1 cellular context compared by ENCODE assay signal in genomic region chr19:43524922-43525835, GRCh38.
TF ChIP-seq lines count a peak whose summit lies in the region.

No MANE protein-coding gene starts in this region.

TF ChIP-seq in GM23338, 12 proteins besides CTCF, POLR2A, EP300 and RAD21 (continued from another document):
- no peak for TF ChIP-seq ZNF462 (CRISPR knock-in tag; IDR thresholded peaks at IDR 0.05)
- TF ChIP-seq ETS1 (IDR thresholded peaks at IDR 0.05): no peak
- TF ChIP-seq CREB1 (CRISPR knock-in tag; IDR thresholded peaks at IDR 0.05; ENCODE audit: low read depth): no peak
TF ChIP-seq in GM23338: peak in this region for 0.
